11 cellular contexts compared by ENCODE assay signal in genomic region chr1:54861070-54861761, GRCh38. TPM values are rescaled to one million over a fixed set of nuclear protein-coding genes. Genes with fewer than 3 reads are reported as not detected.
A peak's percentile ranks its signal among the peaks of the same experiment; 100 is the strongest.
DNase-seq lines count a peak whose midpoint lies in the region; ATAC-seq and TF ChIP-seq lines count a peak whose summit lies in the region.
"Had no signal": no experiment of that assay in that cellular context is flagged by ENCODE, and none has a peak within 500 bp of the region (broad histone marks: within the 10 kb centered on the region; RNA-seq: fewer than 3 reads in every experiment).

No MANE protein-coding gene starts in this region.

- TF ChIP-seq POLR2A in erythroblast (IDR thresholded peaks at IDR 0.05; ENCODE audit: low read length), result no peak

- peaks cover 0 to 5% of the 10 kb centered on the region in 2 donors for H3K4me1 Mint-ChIP-seq in stimulated activated naive B cell treated with anti-CD40 and anti-IgM and Interleukin-4, amounts not matched to agents 10 μg/mL and 1 μg/mL and 100 μg/mL, for 72 hours
- H3K4me1 Mint-ChIP-seq in CD4-positive, alpha-beta T cell (ENCODE audit: low read depth), result no peaks in the 10 kb centered on the region

- H3K4me3 Mint-ChIP-seq in stimulated activated naive B cell treated with anti-CD40 and anti-IgM and Interleukin-4, amounts not matched to agents 10 μg/mL and 1 μg/mL and 100 μg/mL, for 72 hours, result no peak overlapping the region
- H3K4me3 Mint-ChIP-seq in CD4-positive, alpha-beta T cell, result no peak overlapping the region
- H3K4me3 Mint-ChIP-seq: naive B cell had no signal

- intact Hi-C loops in heart right ventricle (cut with DNase I) (no loop called here), Right ventricle myocardium superior (cut with DNase I) (no loop called here), PC-9 (cut with micrococcal nuclease; ENCODE audit: unreplicated experiment) (loop anchor here (2.0 kb wide), 2 partner anchors 66 to 84 kb away; no protein-coding TSS in a partner anchor)
- intact Hi-C loops in CD4-positive, alpha-beta T cell (cut with DNase I, micrococcal nuclease), result no loop called here

- no peaks in the 10 kb centered on the region for H3K9me2 ChIP-seq in PC-9 (ENCODE audit: insufficient read depth)

- peak overlapping the region; percentile 54 for H3K4me2 ChIP-seq in PC-9

- no peak for TF ChIP-seq CTCF in heart right ventricle (IDR thresholded peaks at IDR 0.05)
- no peak for TF ChIP-seq CTCF in PC-9 (conservative IDR thresholded peaks at IDR 0.05)
- TF ChIP-seq CTCF in CD4-positive, alpha-beta T cell (IDR thresholded peaks at IDR 0.05), result no peak

- CTCF ChIA-PET in PC-9 (lab: Charles Lee), result interaction anchor here (0.6 kb wide), 1 partner anchor 13 kb away, joined by 4 read pairs; no protein-coding TSS in a partner anchor
- CTCF ChIA-PET in CD4-positive, alpha-beta T cell (lab: Charles Lee), result no interaction called here

- no peak overlapping the region for H2AFZ ChIP-seq in PC-9

- ATAC-seq in heart right ventricle (peak in 6 of 8 donors; percentile 17 to 62 (median 26)), Right ventricle myocardium superior (ENCODE audit: poor library complexity) (no peak)
- peak in 1 of 2 donors; percentile 39 for ATAC-seq in stimulated activated naive B cell treated with anti-CD40 and anti-IgM and Interleukin-4, amounts not matched to agents 10 μg/mL and 1 μg/mL and 100 μg/mL, for 72 hours (replicated peaks)
- no peak for ATAC-seq in CD4-positive, alpha-beta T cell (ENCODE audit: poor library complexity)

- H3K79me2 ChIP-seq in PC-9 (ENCODE audit: low read depth), result peaks cover 40% of the 10 kb centered on the region

- 58 to 66% methylated on average over 5 of the region's 5 CpGs for WGBS in heart right ventricle, 2 donors

- H3F3A ChIP-seq in PC-9 (ENCODE audit: insufficient read depth, low read depth), result peaks cover 91% of the 10 kb centered on the region

- peak overlapping the region; percentile 44 for H3K27ac Mint-ChIP-seq in stimulated activated naive B cell treated with anti-CD40 and anti-IgM and Interleukin-4, amounts not matched to agents 10 μg/mL and 1 μg/mL and 100 μg/mL, for 72 hours
- H3K27ac Mint-ChIP-seq in CD4-positive, alpha-beta T cell, result no peak overlapping the region

- DNase-seq in heart right ventricle, result no peak
- no peak for DNase-seq in Right ventricle myocardium superior
- DNase-seq in PC-9, result peak; percentile 79 to 89
- DNase-seq in erythroblast (lab: John Stamatoyannopoulos, UW), result peak; percentile 23 to 29
- DNase-seq in stimulated activated naive B cell treated with anti-CD40 and anti-IgM and Interleukin-4, amounts not matched to agents 10 μg/mL and 1 μg/mL and 100 μg/mL, for 72 hours, result no peak
- DNase-seq in H7, result no peak
- no peak for DNase-seq in SW480 (ENCODE audit: low spot score)
- no peak for DNase-seq in CD4-positive, alpha-beta T cell
- DNase-seq: C1 segment of cervical spinal cord, naive B cell, NCI-H1436 treated with DMSO at 0.1 percent for 48 hours had no signal

- H3K4me3 ChIP-seq in heart right ventricle (no peak overlapping the region), PC-9 (no peak overlapping the region), H7 (ENCODE audit: insufficient read depth, low read depth, low read length) (no peak overlapping the region)

- H3K27ac ChIP-seq in heart right ventricle (no peak overlapping the region), PC-9 (peak overlapping the region; percentile 88)
- H3K27ac ChIP-seq in CD4-positive, alpha-beta T cell (ENCODE audit: low read depth, low read length), result no peak overlapping the region

- peaks cover 0 to 21% (median 0%) of the 10 kb centered on the region in 9 donors for H3K36me3 ChIP-seq in heart right ventricle
- peaks cover 38% of the 10 kb centered on the region for H3K36me3 ChIP-seq in PC-9 (ENCODE audit: low read depth)
- H3K36me3 ChIP-seq in H7 (replicated peaks; ENCODE audit: control insufficient read depth, insufficient read depth, low read length), result peaks cover 53% of the 10 kb centered on the region

- H3K4me1 ChIP-seq in heart right ventricle (peaks cover 0 to 9% (median 0%) of the 10 kb centered on the region in 9 donors), PC-9 (replicated peaks; ENCODE audit: insufficient read depth) (peaks cover 90% of the 10 kb centered on the region)

- no peaks in the 10 kb centered on the region for H4K20me1 ChIP-seq in PC-9 (ENCODE audit: insufficient read depth)

- no peaks in the 10 kb centered on the region for H3K9me3 Mint-ChIP-seq in stimulated activated naive B cell treated with anti-CD40 and anti-IgM and Interleukin-4, amounts not matched to agents 10 μg/mL and 1 μg/mL and 100 μg/mL, for 72 hours
- no peaks in the 10 kb centered on the region for H3K9me3 Mint-ChIP-seq in CD4-positive, alpha-beta T cell
- H3K9me3 Mint-ChIP-seq: naive B cell had no signal

- no peaks in the 10 kb centered on the region for H3K27me3 ChIP-seq in heart right ventricle
- H3K27me3 ChIP-seq in PC-9 (ENCODE audit: insufficient read depth, low read depth), result no peaks in the 10 kb centered on the region
- H3K27me3 ChIP-seq in H7 (ENCODE audit: control insufficient read depth, insufficient read depth, low read length), result no peaks in the 10 kb centered on the region
- H3K27me3 ChIP-seq in CD4-positive, alpha-beta T cell (ENCODE audit: control insufficient read depth, insufficient read depth, low read length), result no peaks in the 10 kb centered on the region

- no peaks in the 10 kb centered on the region for H3K27me3 Mint-ChIP-seq in stimulated activated naive B cell treated with anti-CD40 and anti-IgM and Interleukin-4, amounts not matched to agents 10 μg/mL and 1 μg/mL and 100 μg/mL, for 72 hours
- H3K27me3 Mint-ChIP-seq in CD4-positive, alpha-beta T cell, result no peaks in the 10 kb centered on the region
- H3K27me3 Mint-ChIP-seq: naive B cell had no signal

- BruUV-seq in PC-9 (replicated peaks; lab: Mats Ljungman, UMichigan), result no TSS peak

- POLR2A ChIA-PET in PC-9 (lab: Charles Lee; ENCODE audit: unreplicated experiment), result interaction anchor here (0.6 to 0.7 kb wide), 2 partner anchors 42 to 117 kb away, joined by 4 to 5 read pairs; no protein-coding TSS in a partner anchor
- POLR2A ChIA-PET in CD4-positive, alpha-beta T cell (lab: Charles Lee), result no interaction called here

- H3K36me3 Mint-ChIP-seq in stimulated activated naive B cell treated with anti-CD40 and anti-IgM and Interleukin-4, amounts not matched to agents 10 μg/mL and 1 μg/mL and 100 μg/mL, for 72 hours, result peaks cover 47 to 82% of the 10 kb centered on the region in 2 donors
- H3K36me3 Mint-ChIP-seq in CD4-positive, alpha-beta T cell (ENCODE audit: low read depth), result no peaks in the 10 kb centered on the region

- H3K9me3 ChIP-seq in heart right ventricle (no peaks in the 10 kb centered on the region), PC-9 (ENCODE audit: insufficient read depth, low read depth) (no peaks in the 10 kb centered on the region)
- no peaks in the 10 kb centered on the region for H3K9me3 ChIP-seq in CD4-positive, alpha-beta T cell (ENCODE audit: control insufficient read depth, low read length)

RNA-seq across cellular contexts. Expression of gene DHCR24, which starts 25.8 kb away (rescaled TPM):
- total RNA-seq in heart right ventricle (10 to 100 TPM; 12.6 to 36.0 (median 15.0) TPM), Right ventricle myocardium superior (9.4 TPM), PC-9 (2021) (195 and 369 TPM in 2 replicates)
- polyA plus RNA-seq in heart right ventricle, result 10 to 100 TPM in 1 of 2 donors, 1 to 10 TPM in 1; 3.3 to 70.6 TPM
- 278 and 349 TPM in 2 replicates for total RNA-seq in H7 (2014; rRNA removed; shearing (Covaris generic))
- under 1 TPM; 0.34 to 0.55 TPM for total RNA-seq in CD4-positive, alpha-beta T cell

Comparison
In these comparisons a context has a peak if more than half of its experiments do, and no peak if none do; other contexts are left out.
1. ATAC-seq: peak in heart right ventricle (6 of 8); none in Right ventricle myocardium superior (single experiment) and CD4-positive, alpha-beta T cell (single experiment).
2. DNase-seq: peak in PC-9 (2 of 2) and erythroblast (2 of 2); none in heart right ventricle (0 of 2), Right ventricle myocardium superior (single experiment), stimulated activated naive B cell treated with anti-CD40 and anti-IgM and Interleukin-4, amounts not matched to agents 10 μg/mL and 1 μg/mL and 100 μg/mL, for 72 hours (single experiment), H7 (single experiment), SW480 (single experiment) and CD4-positive, alpha-beta T cell (0 of 10).